36 cellular contexts compared by ENCODE assay signal in the genomic region with DNA sequence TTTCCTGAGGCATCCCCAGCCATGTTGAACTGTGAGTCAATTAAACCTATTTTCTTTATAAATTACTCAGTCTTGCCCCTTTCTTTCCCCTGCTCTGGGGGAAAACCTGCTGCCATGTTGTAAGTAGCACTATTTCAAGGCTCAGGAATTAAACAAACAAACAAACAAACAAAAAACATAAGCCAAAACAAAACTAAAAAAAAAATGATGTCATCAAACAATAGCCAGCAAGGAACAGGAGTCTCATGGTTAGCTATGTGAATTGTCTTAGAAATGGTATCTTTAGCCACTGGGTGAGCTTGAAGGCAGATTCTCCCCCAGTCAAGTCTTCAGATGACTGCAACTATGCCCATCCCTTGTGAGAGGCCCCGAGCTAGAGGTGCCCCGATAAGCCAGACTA.
DNase-seq lines count a peak whose midpoint lies in the region; ATAC-seq, FAIRE-seq and TF ChIP-seq lines count a peak whose summit lies in the region.
"Had no signal": no experiment of that assay in that cellular context is flagged by ENCODE, and none has a peak within 500 bp of the region (broad histone marks: within the 10 kb centered on the region; RNA-seq: fewer than 3 reads in every experiment).

No MANE protein-coding gene starts in this region.

- TF ChIP-seq EP300 in HepG2 (IDR thresholded peaks at IDR 0.05; ENCODE audit: low read depth in 2 of 2, low read length in 2 of 2), result no peak
- no peak for TF ChIP-seq EP300 in HepG2 (CRISPR knock-in tag; IDR thresholded peaks at IDR 0.05; ENCODE audit: borderline replicate concordance)
- TF ChIP-seq EP300 in GM12878 (IDR thresholded peaks at IDR 0.05; ENCODE audit: borderline replicate concordance in 1 of 2, control insufficient read depth in 1 of 2, low read depth in 2 of 2, low read length in 2 of 2), result no peak
- TF ChIP-seq EP300 in K562 (IDR thresholded peaks at IDR 0.05; ENCODE audit: low read length), result no peak

- TF ChIP-seq RAD21 in HepG2 (CRISPR knock-in tag; IDR thresholded peaks at IDR 0.05), result no peak
- TF ChIP-seq RAD21 in GM12878 (IDR thresholded peaks at IDR 0.05; ENCODE audit: insufficient read depth, low read depth, low read length), result no peak
- TF ChIP-seq RAD21 in K562 (CRISPR knock-in tag; conservative IDR thresholded peaks at IDR 0.05 in 1 of 2, IDR thresholded peaks at IDR 0.05 in 1 of 2), result no peak

- H3K36me3 ChIP-seq in HepG2 (replicated peaks in 1 of 2; ENCODE audit: control insufficient read depth in 1 of 2, insufficient read depth in 2 of 2, low read length in 2 of 2), result no peaks in the 10 kb centered on the region
- H3K36me3 ChIP-seq in right lobe of liver, result no peaks in the 10 kb centered on the region
- H3K36me3 ChIP-seq in HEK293 (ENCODE audit: control insufficient read depth in 2 of 2, insufficient read depth in 1 of 2, low read length in 2 of 2), result no peaks in the 10 kb centered on the region
- H3K36me3 ChIP-seq in GM12878 (ENCODE audit: control insufficient read depth in 2 of 2, insufficient read depth in 2 of 2, low read length in 1 of 2), result no peaks in the 10 kb centered on the region
- H3K36me3 ChIP-seq in K562 (ENCODE audit: control insufficient read depth, insufficient read depth, low read length), result no peaks in the 10 kb centered on the region
- no peaks in the 10 kb centered on the region for H3K36me3 ChIP-seq in prostate gland
- H3K36me3 ChIP-seq: BE2C; BLaER1; BLaER1 treated with 17β-estradiol and CSF1 and Interleukin-3, amounts not matched to agents 10 nM and 100 nM had no signal

- SMC1A ChIA-PET in GM12878 (lab: Charles Lee; ENCODE audit: uncharacterized antibody, unreplicated experiment), result no interaction called here

- H3K9me1 ChIP-seq in K562 (ENCODE audit: control insufficient read depth, insufficient read depth, low read length), result no peaks in the 10 kb centered on the region

- FAIRE-seq in HepG2 (lab: Jason Lieb, UNC), result no peak
- FAIRE-seq in GM12878 (lab: Jason Lieb, UNC), result no peak
- no peak for FAIRE-seq in K562 (lab: Jason Lieb, UNC)
- FAIRE-seq: A204.1, A549, D721Med had no signal

- H3K4me1 Mint-ChIP-seq in mesothelial cell of epicardium, result no peaks in the 10 kb centered on the region
- H3K4me1 Mint-ChIP-seq: CD14-positive monocyte; CD4-positive, CD25-positive, alpha-beta regulatory T cell; CD8-positive, alpha-beta memory T cell had no signal

- no peaks in the 10 kb centered on the region for H3K27me3 ChIP-seq in HepG2 (ENCODE audit: control insufficient read depth in 1 of 2, insufficient read depth in 2 of 2, low read length in 2 of 2)
- no peaks in the 10 kb centered on the region for H3K27me3 ChIP-seq in right lobe of liver
- H3K27me3 ChIP-seq in GM12878 (replicated peaks in 1 of 2; ENCODE audit: control insufficient read depth in 2 of 2, insufficient read depth in 2 of 2, low read length in 1 of 2), result no peaks in the 10 kb centered on the region
- no peaks in the 10 kb centered on the region for H3K27me3 ChIP-seq in K562 (ENCODE audit: control insufficient read depth in 2 of 2, insufficient read depth in 2 of 2, low read length in 2 of 2)
- H3K27me3 ChIP-seq in prostate gland (replicated peaks; ENCODE audit: insufficient read depth), result no peaks in the 10 kb centered on the region
- H3K27me3 ChIP-seq: BE2C; BLaER1; BLaER1 treated with 17β-estradiol and CSF1 and Interleukin-3, amounts not matched to agents 10 nM and 100 nM had no signal

- TF ChIP-seq POLR2A in HepG2 (IDR thresholded peaks at IDR 0.05; ENCODE audit: insufficient read depth in 1 of 2, low read depth in 2 of 2, low read length in 2 of 2) (no peak), right lobe of liver (IDR thresholded peaks at IDR 0.05) (no peak), GM12878 (IDR thresholded peaks at IDR 0.05; ENCODE audit: low read depth, low read length) (no peak), K562 (conservative IDR thresholded peaks at IDR 0.05) (no peak), prostate gland (IDR thresholded peaks at IDR 0.05) (no peak)

- H3K79me2 ChIP-seq in HepG2 (ENCODE audit: insufficient read depth, low read length) (no peaks in the 10 kb centered on the region), GM12878 (ENCODE audit: control insufficient read depth, insufficient read depth, low read length) (no peaks in the 10 kb centered on the region), K562 (ENCODE audit: control insufficient read depth, insufficient read depth, low read length) (no peaks in the 10 kb centered on the region)

- no peaks in the 10 kb centered on the region for H3K9me3 ChIP-seq in HepG2 (ENCODE audit: low read length)
- H3K9me3 ChIP-seq in right lobe of liver, result no peaks in the 10 kb centered on the region
- no peaks in the 10 kb centered on the region for H3K9me3 ChIP-seq in HEK293 (ENCODE audit: control insufficient read depth, insufficient read depth, low read depth, low read length)
- no peaks in the 10 kb centered on the region for H3K9me3 ChIP-seq in GM12878 (replicated peaks; ENCODE audit: control insufficient read depth, insufficient read depth, low read length)
- H3K9me3 ChIP-seq in K562 (replicated peaks; ENCODE audit: control insufficient read depth, insufficient read depth, low read depth, low read length), result no peaks in the 10 kb centered on the region
- H3K9me3 ChIP-seq in prostate gland, result no peaks in the 10 kb centered on the region
- H3K9me3 ChIP-seq: A549, BE2C, Caco-2 had no signal

- DNase-seq in HepG2 (ENCODE audit: low spot score) (no peak), right lobe of liver (no peak), GM12878 (ENCODE audit: low read depth, low spot score) (no peak), K562 (ENCODE audit: extremely low read depth in 1 of 4, low spot score in 3 of 4) (no peak), mesothelial cell of epicardium (ENCODE audit: low spot score in 2 of 2, unreplicated experiment in 2 of 2) (no peak), prostate gland (ENCODE audit: low spot score) (no peak)
- DNase-seq in activated CD8-positive, alpha-beta memory T cell treated with anti-CD3 and anti-CD28 coated beads, Interleukin-2, amount 50 U/mL, for 4 hours, result no peak
- DNase-seq: 8988T; ACHN; AML-193; BE2C; C1 segment of cervical spinal cord; Caco-2; Calu3; CD4-positive, alpha-beta memory T cell; CD4-positive, alpha-beta T cell; CD4-positive, CD25-positive, alpha-beta regulatory T cell; CD8-positive, alpha-beta memory T cell; CD8-positive, alpha-beta T cell; COR-L47; DMS 273 treated with DMSO at 0.1 percent for 48 hours; DMS153; DMS53; DMS79; DMS79 treated with DMSO at 0.1 percent for 48 hours; DND-41 had no signal

- H3K9ac ChIP-seq in HepG2 (ENCODE audit: insufficient read depth, low read depth, low read length), result no peak overlapping the region
- H3K9ac ChIP-seq in GM12878 (ENCODE audit: control insufficient read depth, insufficient read depth, low read length), result no peak overlapping the region
- H3K9ac ChIP-seq in K562 (ENCODE audit: insufficient read depth in 1 of 2, low read depth in 2 of 2, low read length in 2 of 2), result no peak overlapping the region
- H3K9ac ChIP-seq: BLaER1; BLaER1 treated with 17β-estradiol and CSF1 and Interleukin-3, amounts not matched to agents 10 nM and 100 nM had no signal

- intact Hi-C loops in HepG2 (cut with micrococcal nuclease; ENCODE audit: unreplicated experiment) (no loop called here), right lobe of liver (cut with DNase I) (no loop called here), GM12878 (cut with micrococcal nuclease; ENCODE audit: unreplicated experiment) (no loop called here), K562 (cut with micrococcal nuclease) (no loop called here), prostate gland (cut with DNase I) (no loop called here)

- no peak overlapping the region for H3K27ac Mint-ChIP-seq in mesothelial cell of epicardium
- H3K27ac Mint-ChIP-seq: B cell; CD14-positive monocyte; CD4-positive, alpha-beta memory T cell; CD4-positive, alpha-beta T cell; CD4-positive, CD25-positive, alpha-beta regulatory T cell; CD8-positive, alpha-beta memory T cell; CD8-positive, alpha-beta T cell had no signal

- H3K4me3 ChIP-seq in HepG2 (replicated peaks in 1 of 3; ENCODE audit: insufficient read depth in 1 of 3, low read depth in 2 of 3, low read length in 3 of 3) (no peak overlapping the region), right lobe of liver (no peak overlapping the region), HEK293 (ENCODE audit: low read depth, low read length) (no peak overlapping the region), GM12878 (no peak overlapping the region), K562 (no peak overlapping the region), prostate gland (no peak overlapping the region)
- H3K4me3 ChIP-seq: A549; BLaER1; BLaER1 treated with 17β-estradiol and CSF1 and Interleukin-3, amounts not matched to agents 10 nM and 100 nM had no signal

- TF ChIP-seq CTCF in HepG2 (CRISPR knock-in tag; IDR thresholded peaks at IDR 0.05) (no peak), right lobe of liver (IDR thresholded peaks at IDR 0.05) (no peak), HEK293 (tag by site-specific recombination; IDR thresholded peaks at IDR 0.05) (no peak), GM12878 (IDR thresholded peaks at IDR 0.05 in 2 of 3, conservative IDR thresholded peaks at IDR 0.05 in 1 of 3; ENCODE audit: control insufficient read depth in 2 of 3, extremely low read depth in 1 of 3, insufficient read depth in 1 of 3, low read depth in 3 of 3, low read length in 3 of 3) (no peak), K562 (IDR thresholded peaks at IDR 0.05 in 2 of 3, conservative IDR thresholded peaks at IDR 0.05 in 1 of 3; ENCODE audit: insufficient read depth in 2 of 3, low read depth in 1 of 3, low read length in 3 of 3) (no peak), mesothelial cell of epicardium (IDR thresholded peaks at IDR 0.05; ENCODE audit: unreplicated experiment) (no peak), prostate gland (IDR thresholded peaks at IDR 0.05) (no peak)

- peaks cover 12% of the 10 kb centered on the region for H3K9me3 Mint-ChIP-seq in mesothelial cell of epicardium
- H3K9me3 Mint-ChIP-seq: CD4-positive, alpha-beta T cell had no signal

- BruUV-seq in HepG2 (replicated peaks; lab: Mats Ljungman, UMichigan) (no TSS peak), GM12878 (replicated peaks; lab: Mats Ljungman, UMichigan) (no TSS peak), K562 (replicated peaks; lab: Mats Ljungman, UMichigan) (no TSS peak)

- H3K27ac ChIP-seq in HepG2 (ENCODE audit: extremely low read length, insufficient read depth, low read length), result no peak overlapping the region
- H3K27ac ChIP-seq in right lobe of liver, result no peak overlapping the region
- no peak overlapping the region for H3K27ac ChIP-seq in HEK293 (ENCODE audit: extremely low read depth, low read depth, low read length)
- H3K27ac ChIP-seq in GM12878 (ENCODE audit: control insufficient read depth, insufficient read depth), result no peak overlapping the region
- no peak overlapping the region for H3K27ac ChIP-seq in K562 (ENCODE audit: extremely low read depth, low read depth, low read length)
- H3K27ac ChIP-seq in prostate gland, result no peak overlapping the region
- H3K27ac ChIP-seq: 22Rv1; A549; BLaER1; BLaER1 treated with 17β-estradiol and CSF1 and Interleukin-3, amounts not matched to agents 10 nM and 100 nM; C4-2B had no signal

- H3K4me1 ChIP-seq in HepG2 (ENCODE audit: insufficient read depth, low read length) (no peaks in the 10 kb centered on the region), right lobe of liver (no peaks in the 10 kb centered on the region), HEK293 (ENCODE audit: control insufficient read depth, insufficient read depth, low read length) (no peaks in the 10 kb centered on the region), GM12878 (ENCODE audit: control insufficient read depth, insufficient read depth, low read length) (no peaks in the 10 kb centered on the region), K562 (replicated peaks in 1 of 2; ENCODE audit: control insufficient read depth in 2 of 2, insufficient read depth in 2 of 2, low read length in 2 of 2) (no peaks in the 10 kb centered on the region), prostate gland (replicated peaks) (no peaks in the 10 kb centered on the region)
- H3K4me1 ChIP-seq: A549, BE2C, BLaER1, Caco-2 had no signal

- H3K27me3 Mint-ChIP-seq in mesothelial cell of epicardium (ENCODE audit: low read depth), result no peaks in the 10 kb centered on the region
- H3K27me3 Mint-ChIP-seq: B cell; CD4-positive, alpha-beta memory T cell; CD4-positive, alpha-beta T cell; CD4-positive, CD25-positive, alpha-beta regulatory T cell had no signal

- no peak for ATAC-seq in HepG2
- no peak for ATAC-seq in right lobe of liver
- ATAC-seq in GM12878, result no peak
- no peak for ATAC-seq in K562
- ATAC-seq: A549; CD8-positive, alpha-beta T cell had no signal

- RAD21 ChIA-PET in GM12878 (lab: Charles Lee; ENCODE audit: unreplicated experiment), result no interaction called here

- H3K36me3 Mint-ChIP-seq in mesothelial cell of epicardium, result no peaks in the 10 kb centered on the region
- H3K36me3 Mint-ChIP-seq: CD14-positive monocyte; CD4-positive, alpha-beta memory T cell; CD4-positive, CD25-positive, alpha-beta regulatory T cell; CD8-positive, alpha-beta memory T cell; CD8-positive, alpha-beta T cell had no signal

- in situ Hi-C loops in HepG2 (cut with HindIII; ENCODE audit: extremely low pct_ligation_motif_present, low pct_unique_long_range_greater_than_20kb) (no loop called here), GM12878 (cut with MboI) (no loop called here), K562 (cut with MboI) (no loop called here)

- no peak overlapping the region for H3K4me3 Mint-ChIP-seq in mesothelial cell of epicardium
- H3K4me3 Mint-ChIP-seq: B cell; CD14-positive monocyte; CD4-positive, alpha-beta memory T cell; CD4-positive, alpha-beta T cell; CD4-positive, CD25-positive, alpha-beta regulatory T cell; CD8-positive, alpha-beta memory T cell; CD8-positive, alpha-beta T cell had no signal

- no peak overlapping the region for H2AFZ ChIP-seq in HepG2 (ENCODE audit: low read length)
- H2AFZ ChIP-seq in GM12878 (ENCODE audit: control insufficient read depth, low read depth, low read length), result no peak overlapping the region
- H2AFZ ChIP-seq in K562 (ENCODE audit: low read depth, low read length), result no peak overlapping the region

- H3K4me2 ChIP-seq in HepG2 (ENCODE audit: low read depth, low read length) (no peak overlapping the region), GM12878 (ENCODE audit: control insufficient read depth, insufficient read depth) (no peak overlapping the region), K562 (ENCODE audit: insufficient read depth, low read length) (no peak overlapping the region)
- H3K4me2 ChIP-seq: A549; BLaER1; BLaER1 treated with 17β-estradiol and CSF1 and Interleukin-3, amounts not matched to agents 10 nM and 100 nM had no signal

- CTCF ChIA-PET in HepG2 (lab: Yijun Ruan, JAX; ENCODE audit: low intra/inter-chr PET ratio, low total read pairs), result no interaction called here
- CTCF ChIA-PET in HEK293 (lab: Yijun Ruan, JAX), result no interaction called here
- CTCF ChIA-PET in GM12878 (lab: Yijun Ruan, JAX), result no interaction called here
- CTCF ChIA-PET in K562 (lab: Yijun Ruan, JAX; ENCODE audit: low intra/inter-chr PET ratio), result no interaction called here

- H4K20me1 ChIP-seq in HepG2 (ENCODE audit: insufficient read depth, low read length) (no peaks in the 10 kb centered on the region), GM12878 (ENCODE audit: control insufficient read depth, insufficient read depth) (no peaks in the 10 kb centered on the region), K562 (replicated peaks; ENCODE audit: control insufficient read depth, insufficient read depth, low read length) (no peaks in the 10 kb centered on the region)
- H4K20me1 ChIP-seq: BLaER1; BLaER1 treated with 17β-estradiol and CSF1 and Interleukin-3, amounts not matched to agents 10 nM and 100 nM had no signal

- WGBS in HepG2 (ENCODE audit: low lambda C conversion rate), result 8% methylated on average over 2 of the region's 2 CpGs
- WGBS in right lobe of liver (ENCODE audit: insufficient coverage, low coverage, low lambda C conversion rate, missing lambda C conversion rate), result no CpG with 5 or more reads among the region's 2 CpGs
- WGBS in GM12878 (ENCODE audit: insufficient coverage, insufficient replicate concordance, low lambda C conversion rate, missing lambda C conversion rate), result 24% methylated on average over 2 of the region's 2 CpGs
- 32% methylated on average over 2 of the region's 2 CpGs for WGBS in K562 (ENCODE audit: insufficient coverage, low coverage, missing lambda C conversion rate)
- 46% methylated on average over 2 of the region's 2 CpGs for WGBS in prostate gland

- POLR2A ChIA-PET in HepG2 (lab: Yijun Ruan, JAX), result no interaction called here
- POLR2A ChIA-PET in HEK293 (lab: Yijun Ruan, JAX), result no interaction called here
- POLR2A ChIA-PET in GM12878 (lab: Charles Lee), result no interaction called here
- POLR2A ChIA-PET in K562 (lab: Yijun Ruan, JAX), result interaction anchor here (0.5 to 1.2 kb wide), 2 partner anchors 13 to 24 kb away, joined by 3 to 4 read pairs; no protein-coding TSS in a partner anchor
